1 cellular context compared by ENCODE assay signal in genomic region chr10:93032105-93032808, GRCh38.
TF ChIP-seq lines count a peak whose summit lies in the region.

No MANE protein-coding gene starts in this region.

TF ChIP-seq in HepG2, 621 proteins besides CTCF, POLR2A, EP300 and RAD21 (continued from another document and continues in another):
- TF ChIP-seq USF2 (IDR thresholded peaks at IDR 0.05; ENCODE audit: low read depth, low read length) = no peak
- TF ChIP-seq USF2 (CRISPR knock-in tag; IDR thresholded peaks at IDR 0.05; ENCODE audit: borderline replicate concordance) = no peak
- TF ChIP-seq MYC (CRISPR knock-in tag; IDR thresholded peaks at IDR 0.05; ENCODE audit: borderline replicate concordance) = no peak
- TF ChIP-seq ZNF513 (CRISPR knock-in tag; conservative IDR thresholded peaks at IDR 0.05) = no peak
- TF ChIP-seq TERF1 (CRISPR knock-in tag; IDR thresholded peaks at IDR 0.05) = no peak
- TF ChIP-seq GATAD1 (CRISPR knock-in tag; IDR thresholded peaks at IDR 0.05) = no peak
- TF ChIP-seq KDM1A (CRISPR knock-in tag; IDR thresholded peaks at IDR 0.05) = peak; percentile 74; the same call in 1 of the 2 replicates
- no peak for TF ChIP-seq THRA (CRISPR knock-in tag; IDR thresholded peaks at IDR 0.05; ENCODE audit: borderline replicate concordance)
- TF ChIP-seq ZHX2 (IDR thresholded peaks at IDR 0.05; ENCODE audit: low read depth) = no peak
- TF ChIP-seq ZHX2 (CRISPR knock-in tag; IDR thresholded peaks at IDR 0.05; ENCODE audit: borderline replicate concordance) = no peak
- no peak for TF ChIP-seq TBX3 (IDR thresholded peaks at IDR 0.05; ENCODE audit: borderline replicate concordance)
- TF ChIP-seq HOXA3 (CRISPR knock-in tag; IDR thresholded peaks at IDR 0.05) = no peak; the same call in 1 of the 2 replicates
- TF ChIP-seq ADNP (CRISPR knock-in tag; IDR thresholded peaks at IDR 0.05) = no peak
- TF ChIP-seq ZBTB44 (CRISPR knock-in tag; IDR thresholded peaks at IDR 0.05) = no peak
- no peak for TF ChIP-seq NR0B2 (CRISPR knock-in tag; IDR thresholded peaks at IDR 0.05)
- TF ChIP-seq ISX (CRISPR knock-in tag; conservative IDR thresholded peaks at IDR 0.05) = no peak
- TF ChIP-seq HOXA5 (CRISPR knock-in tag; IDR thresholded peaks at IDR 0.05) = no peak
- TF ChIP-seq MAFG (CRISPR knock-in tag; IDR thresholded peaks at IDR 0.05) = no peak
- no peak for TF ChIP-seq DPF2 (CRISPR knock-in tag; IDR thresholded peaks at IDR 0.05; ENCODE audit: borderline replicate concordance, low read depth)
- no peak for TF ChIP-seq ZBTB49 (CRISPR knock-in tag; IDR thresholded peaks at IDR 0.05; ENCODE audit: borderline replicate concordance)
- TF ChIP-seq AKAP8 (CRISPR knock-in tag; IDR thresholded peaks at IDR 0.05) = no peak
- no peak for TF ChIP-seq RFXANK (CRISPR knock-in tag; IDR thresholded peaks at IDR 0.05)
- TF ChIP-seq TEAD2 (CRISPR knock-in tag; IDR thresholded peaks at IDR 0.05) = no peak
- no peak for TF ChIP-seq ZNF740 (CRISPR knock-in tag; IDR thresholded peaks at IDR 0.05)
- TF ChIP-seq RNF219 (CRISPR knock-in tag; IDR thresholded peaks at IDR 0.05) = no peak
- TF ChIP-seq NCOR1 (IDR thresholded peaks at IDR 0.05; ENCODE audit: borderline replicate concordance, low read length) = 0 out of 2 replicates have a peak, but pooled peaks have one; percentile 6
- TF ChIP-seq SALL1 (CRISPR knock-in tag; IDR thresholded peaks at IDR 0.05) = peak; percentile 46; the same call in 1 of the 2 replicates
- TF ChIP-seq ZNF670 (CRISPR knock-in tag; IDR thresholded peaks at IDR 0.05; ENCODE audit: borderline replicate concordance) = 0 out of 2 replicates have a peak, but pooled peaks have one; percentile 36
- peak; percentile 99 for TF ChIP-seq ZNF770 (CRISPR knock-in tag; IDR thresholded peaks at IDR 0.05)
- no peak for TF ChIP-seq ZNF556 (CRISPR knock-in tag; IDR thresholded peaks at IDR 0.05; ENCODE audit: borderline replicate concordance)
- no peak for TF ChIP-seq CBFB (CRISPR knock-in tag; IDR thresholded peaks at IDR 0.05)
- no peak for TF ChIP-seq DR1 (CRISPR knock-in tag; IDR thresholded peaks at IDR 0.05)
